ENCODE assay signal across 19 cellular contexts in the genomic region with DNA sequence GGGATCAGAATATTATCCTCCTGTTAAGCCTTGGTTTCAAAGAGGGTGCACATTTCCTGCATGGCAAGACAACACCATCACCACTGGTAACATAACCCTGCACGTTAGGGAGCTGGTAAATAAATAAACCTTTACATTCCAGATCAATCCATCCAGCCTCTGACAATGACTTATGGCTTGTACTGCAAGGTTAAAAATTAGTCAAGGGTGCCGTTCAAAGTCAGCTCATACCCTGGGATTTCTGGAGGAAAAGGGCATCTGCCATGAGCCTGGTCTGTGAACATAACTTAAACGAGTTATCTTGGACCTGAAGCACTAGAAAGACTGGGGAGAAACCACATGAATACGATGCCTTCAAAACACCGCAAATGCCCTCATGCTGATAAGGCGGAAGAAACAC.
DNase-seq lines count a peak whose midpoint lies in the region; ATAC-seq and TF ChIP-seq lines count a peak whose summit lies in the region.
"Had no signal": no experiment of that assay in that cellular context is flagged by ENCODE, and none has a peak within 500 bp of the region (broad histone marks: within the 10 kb centered on the region; RNA-seq: fewer than 3 reads in every experiment).

No MANE protein-coding gene starts in this region.

- DNase-seq in HEK293T (ENCODE audit: extremely low spot score) (no peak), NCI-H345 (lab: John Stamatoyannopoulos, UW) (peak; percentile 2), glomerular visceral epithelial cell (ENCODE audit: extremely low spot score) (peak; percentile 72), renal cortical epithelial cell (ENCODE audit: low read depth) (peak; percentile 90), left lobe of liver (ENCODE audit: low spot score) (no peak), NCI-H2227 (lab: John Stamatoyannopoulos, UW; ENCODE audit: unreplicated experiment) (no peak)
- DNase-seq: activated CD4-positive, alpha-beta T cell treated with anti-CD3 and anti-CD28 coated beads for 1 hour; activated naive CD4-positive, alpha-beta T cell treated with anti-CD3 and anti-CD28 coated beads for 36 hours; activated T-cell treated with anti-CD3 and anti-CD28 coated beads, Interleukin-2, amount 50 U/mL, for 24 hours; amygdala; CD8-positive, alpha-beta T cell; DND-41; head of caudate nucleus; MG63; NCI-H1417 treated with DMSO at 0.1 percent for 48 hours; NCI-H82; Right ventricle myocardium superior; stimulated activated CD4-positive, alpha-beta T cell treated with anti-CD3 and anti-CD28 coated beads, Interleukin-1b, Interleukin-23, amount 100 ng/mL, for 48 hours had no signal

- POLR2A ChIA-PET in HEK293T (lab: Yijun Ruan, JAX), result no interaction called here

- CTCF ChIA-PET in HEK293T (lab: Yijun Ruan, JAX), result interaction anchor here (0.7 kb wide), 1 partner anchor 143 kb away, joined by 3 read pairs; no protein-coding TSS in a partner anchor

- ATAC-seq in HG02981 (IDR thresholded peaks at IDR 0.05; ENCODE audit: unreplicated experiment) (no peak), left lobe of liver (no peak)
- ATAC-seq: CD8-positive, alpha-beta T cell had no signal

TF ChIP-seq in HEK293T, 16 proteins besides CTCF, POLR2A, EP300 and RAD21:
- TF ChIP-seq CTBP1 (IDR thresholded peaks at IDR 0.05; ENCODE audit: borderline replicate concordance) (no peak), PKNOX1 (IDR thresholded peaks at IDR 0.05) (peak; percentile 76)

Comparison
In these comparisons a context has a peak if more than half of its experiments do, and no peak if none do; other contexts are left out.
1. DNase-seq: peak in NCI-H345 (single experiment), glomerular visceral epithelial cell (single experiment) and renal cortical epithelial cell (single experiment); none in HEK293T (single experiment), left lobe of liver (single experiment) and NCI-H2227 (single experiment).